Comparison of ENCODE assay signal across 1 cellular context in the genomic region with DNA sequence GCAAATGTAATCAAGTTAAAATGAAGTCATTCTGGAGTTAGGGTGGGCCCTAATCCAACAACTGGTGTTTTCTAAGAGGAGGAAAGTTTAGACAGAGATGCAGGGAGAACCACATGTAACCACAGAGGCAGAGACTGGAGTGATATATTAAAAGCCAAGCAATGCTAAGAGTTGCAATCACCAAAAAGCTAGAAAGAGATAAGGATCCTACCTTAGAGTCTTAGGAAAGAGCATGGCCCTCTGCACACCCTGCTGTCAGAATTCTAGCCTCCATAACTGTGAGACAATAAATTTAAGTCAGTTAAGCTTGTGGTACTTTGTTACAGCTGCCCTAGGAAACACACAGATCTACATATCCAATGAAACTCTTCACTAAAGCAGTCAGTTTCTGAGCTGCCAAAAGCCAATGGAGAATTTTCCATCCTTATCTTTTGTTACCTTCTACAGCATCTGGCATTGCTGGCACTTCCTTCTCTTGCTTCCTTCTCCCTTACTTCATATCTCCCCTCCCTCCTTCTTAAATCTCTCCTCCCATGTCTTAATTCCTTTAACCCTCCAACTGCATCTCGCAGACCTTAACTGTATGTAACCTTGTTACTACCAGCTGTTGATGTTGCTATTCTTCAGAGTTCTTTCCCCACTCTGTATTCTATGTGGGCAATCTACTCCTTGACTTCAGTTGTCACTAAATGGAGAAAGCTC.
TF ChIP-seq lines count a peak whose summit lies in the region.

No MANE protein-coding gene starts in this region.

TF ChIP-seq in endothelial cell of umbilical vein, 7 proteins besides CTCF, POLR2A, EP300 and RAD21:
- TF ChIP-seq, protein P1, sequence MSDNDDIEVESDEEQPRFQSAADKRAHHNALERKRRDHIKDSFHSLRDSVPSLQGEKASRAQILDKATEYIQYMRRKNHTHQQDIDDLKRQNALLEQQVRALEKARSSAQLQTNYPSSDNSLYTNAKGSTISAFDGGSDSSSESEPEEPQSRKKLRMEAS (IDR thresholded peaks at IDR 0.05; ENCODE audit: insufficient read depth, insufficient read length), result no peak
- TF ChIP-seq JUN (IDR thresholded peaks at IDR 0.05; ENCODE audit: borderline replicate concordance, insufficient read depth, insufficient read length, low read depth), result no peak
- no peak for TF ChIP-seq EZH2 (IDR thresholded peaks at IDR 0.05; ENCODE audit: borderline replicate concordance, low read depth, low read length, severe bottlenecking)
- TF ChIP-seq FOS (IDR thresholded peaks at IDR 0.05; ENCODE audit: borderline replicate concordance, insufficient read depth, low read length), result no peak
- no peak for TF ChIP-seq POLR2AphosphoS5 (IDR thresholded peaks at IDR 0.05; ENCODE audit: insufficient read depth, low read depth, low read length)
- no peak for TF ChIP-seq MYC (IDR thresholded peaks at IDR 0.05; ENCODE audit: low read depth, low read length)
- no peak for TF ChIP-seq GATA2 (IDR thresholded peaks at IDR 0.05; ENCODE audit: insufficient read depth, insufficient read length, low read depth, low read length)
